In the genomic region with DNA sequence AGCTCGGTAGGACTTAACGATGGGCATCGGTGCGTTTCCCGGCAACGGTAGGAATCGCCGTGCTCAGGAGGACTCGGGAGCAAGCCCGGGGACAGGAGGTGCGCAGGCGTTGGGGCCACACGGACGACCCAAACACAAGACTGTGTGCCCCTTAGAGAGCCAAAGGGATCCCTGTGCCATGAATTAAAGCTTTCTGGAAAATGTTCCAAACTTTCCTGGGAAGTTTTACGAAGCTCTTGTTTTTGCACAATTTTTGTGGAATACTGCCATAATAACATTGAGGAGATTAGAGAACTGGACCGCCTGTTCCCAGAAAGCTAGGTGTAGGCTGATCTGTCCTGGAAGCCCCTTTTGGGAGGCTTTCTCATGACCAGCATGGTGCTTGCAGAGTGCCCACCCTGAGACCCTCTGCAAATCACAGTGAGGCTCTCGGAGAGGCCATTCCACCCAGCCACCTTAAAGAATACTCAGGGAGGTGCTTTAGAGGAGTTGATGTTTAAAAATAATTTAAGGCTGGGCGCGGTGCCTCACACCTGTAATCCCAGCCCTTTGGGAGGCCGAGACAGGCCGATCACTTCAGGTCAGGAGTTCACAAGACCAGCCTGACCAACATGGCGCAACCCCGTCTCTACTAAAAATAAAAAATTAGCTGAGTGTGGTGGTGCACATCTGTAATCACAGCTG, we compare ENCODE assay signal across 8 cellular contexts. TPM values are rescaled to one million over a fixed set of nuclear protein-coding genes. Genes with fewer than 3 reads are reported as not detected.
DNase-seq lines count a peak whose midpoint lies in the region; ATAC-seq, FAIRE-seq and TF ChIP-seq lines count a peak whose summit lies in the region.

No MANE protein-coding gene starts in this region.

- H3K14ac ChIP-seq in IMR-90 (replicated peaks; ENCODE audit: low read depth, low read length) = peak overlapping the region; percentile 82

- H3K27ac ChIP-seq in IMR-90 (ENCODE audit: insufficient read depth, low read length) (peak overlapping the region; percentile 84), kidney (ENCODE audit: low read depth in 2 of 2, low read length in 2 of 2) (peak overlapping the region; percentile 87 to 99), temporal lobe (ENCODE audit: low read depth, low read length) (peak overlapping the region; percentile 89)

- H2BK5ac ChIP-seq in IMR-90 (ENCODE audit: low read depth, low read length, poor library complexity, severe bottlenecking) = peak overlapping the region; percentile 75

- peak overlapping the region; percentile 82 to 92 for H4K8ac ChIP-seq in IMR-90 (ENCODE audit: low read depth in 2 of 2, low read length in 2 of 2)

- TF ChIP-seq RAD21 in IMR-90 (IDR thresholded peaks at IDR 0.05; ENCODE audit: low read length) = no peak

- CTCF ChIA-PET in IMR-90 (lab: Yijun Ruan, JAX) = interaction anchor here (1.0 to 1.5 kb wide), 2 partner anchors 25 to 163 kb away, joined by 3 read pairs; no protein-coding TSS in a partner anchor

- H3K4me3 ChIP-seq in IMR-90 (ENCODE audit: insufficient read depth, low read depth, low read length) = peak overlapping the region; percentile 56
- H3K4me3 ChIP-seq in kidney (ENCODE audit: low read length in 2 of 2) = peak overlapping the region; percentile 72 to 76

- H4K91ac ChIP-seq in IMR-90 (ENCODE audit: insufficient read depth, low read depth, low read length) = peak overlapping the region; percentile 86

- H3K27me3 ChIP-seq in IMR-90 (ENCODE audit: control insufficient read depth, insufficient read depth, low read length) = no peaks in the 10 kb centered on the region

- peak overlapping the region; percentile 28; the same call in 1 of the 2 replicates for H2BK120ac ChIP-seq in IMR-90 (ENCODE audit: low read depth, low read length)

- WGBS in IMR-90 (ENCODE audit: extremely low coverage in 2 of 2, insufficient read length in 1 of 2), 2 experiments = 0% methylated on average over 3 of the region's 23 CpGs; no CpG with 5 or more reads in 1 of the 2 experiments

- dilution Hi-C loops in IMR-90 (cut with HindIII; ENCODE audit: low sequenced_read_pairs, unreplicated experiment) = no loop called here

- H3K9me1 ChIP-seq in IMR-90 (ENCODE audit: insufficient read depth, low read length) = peaks cover 3% of the 10 kb centered on the region

- H3K79me1 ChIP-seq in IMR-90 (ENCODE audit: low read depth in 1 of 2, low read length in 2 of 2) = peaks cover 15 to 27% of the 10 kb centered on the region in 2 experiments; a peak in 2 of 4 replicates

- H3K4me1 ChIP-seq in IMR-90 (ENCODE audit: control insufficient read depth, insufficient read depth, low read length) (peaks cover 2% of the 10 kb centered on the region), kidney (ENCODE audit: control insufficient read depth in 1 of 2, insufficient read depth in 1 of 2, low read depth in 1 of 2, low read length in 2 of 2) (peaks cover 12 to 15% of the 10 kb centered on the region in 2 donors)

- peak overlapping the region; percentile 83 for H3K56ac ChIP-seq in IMR-90 (ENCODE audit: extremely low read depth, insufficient read depth, low read length)

- no peak for FAIRE-seq in kidney (lab: Jason Lieb, UNC)

- H3K36me3 ChIP-seq in IMR-90 (ENCODE audit: control insufficient read depth, insufficient read depth, low read length) (no peaks in the 10 kb centered on the region), kidney (ENCODE audit: control insufficient read depth in 1 of 2, insufficient read depth in 2 of 2, low read length in 2 of 2) (no peaks in the 10 kb centered on the region)

- BruUV-seq in IMR-90 (replicated peaks; lab: Mats Ljungman, UMichigan) = no TSS peak

- H4K5ac ChIP-seq in IMR-90 (ENCODE audit: low read depth, low read length) = peak overlapping the region; percentile 61

- TF ChIP-seq CTCF in IMR-90 (conservative IDR thresholded peaks at IDR 0.05; ENCODE audit: low read depth, low read length) (no peak), kidney (IDR thresholded peaks at IDR 0.05; ENCODE audit: borderline replicate concordance, extremely low read depth, insufficient read depth) (no peak)

- intact Hi-C loops in IMR-90 (cut with micrococcal nuclease) = no loop called here
- intact Hi-C loops in kidney (cut with DNase I) = no loop called here

- H2AK5ac ChIP-seq in IMR-90 (ENCODE audit: low read depth, low read length) = peak overlapping the region; percentile 83

- H2AFZ ChIP-seq in IMR-90 (replicated peaks; ENCODE audit: low read length, poor library complexity) = peak overlapping the region; percentile 95

- H3K4ac ChIP-seq in IMR-90 (ENCODE audit: low read depth, low read length) = peak overlapping the region; percentile 85

- H4K20me1 ChIP-seq in IMR-90 (ENCODE audit: insufficient read depth, low read length) = no peaks in the 10 kb centered on the region

- peak overlapping the region; percentile 90 for H2AK9ac ChIP-seq in IMR-90 (replicated peaks; ENCODE audit: low read depth, low read length, poor library complexity)

- 0 out of 3 replicates have a peak overlapping the region, but pooled peaks have one; percentile 8 for H2BK15ac ChIP-seq in IMR-90 (ENCODE audit: low read depth, low read length)

- H3K9ac ChIP-seq in IMR-90 (ENCODE audit: low read depth, low read length) (peak overlapping the region; percentile 80), kidney (ENCODE audit: low read length in 2 of 2) (peak overlapping the region; percentile 87 to 97)

- POLR2A ChIA-PET in IMR-90 (lab: Charles Lee; ENCODE audit: unreplicated experiment) = interaction anchor here (1.1 to 1.5 kb wide), 2 partner anchors 18 to 26 kb away, joined by 5 read pairs; no protein-coding TSS in a partner anchor

- peak; percentile 9 for DNase-seq in CD1c-positive myeloid dendritic cell (ENCODE audit: extremely low spot score)
- DNase-seq in IMR-90 = no peak
- DNase-seq in amniotic epithelial cell (ENCODE audit: low read depth) = peak; percentile 11
- DNase-seq in kidney = no peak
- no peak for DNase-seq in NCI-H187 (lab: John Stamatoyannopoulos, UW)
- no peak for DNase-seq in activated CD8-positive, alpha-beta memory T cell treated with anti-CD3 and anti-CD28 coated beads, Interleukin-2, amount 50 U/mL, for 48 hours

- in situ Hi-C loops in IMR-90 (cut with MboI; ENCODE audit: low sequenced_read_pairs) = no loop called here

- peak overlapping the region; percentile 78 for H3K23ac ChIP-seq in IMR-90 (ENCODE audit: low read depth, low read length)

- TF ChIP-seq POLR2A in IMR-90 (IDR thresholded peaks at IDR 0.05; ENCODE audit: low read depth, low read length) = no peak

- peak overlapping the region; percentile 31; the same call in 1 of the 2 replicates for H3K18ac ChIP-seq in IMR-90 (ENCODE audit: low read depth, low read length)

- no peak overlapping the region for H2BK20ac ChIP-seq in IMR-90 (ENCODE audit: low read depth, low read length)

- peak overlapping the region; percentile 79 for H3K4me2 ChIP-seq in IMR-90 (ENCODE audit: low read depth, low read length)

- H3K9me3 ChIP-seq in IMR-90 (ENCODE audit: control insufficient read depth, insufficient read depth, low read length) (no peaks in the 10 kb centered on the region), kidney (ENCODE audit: control insufficient read depth in 1 of 2, low read length in 2 of 2) (no peaks in the 10 kb centered on the region)

- ATAC-seq in IMR-90 (ENCODE audit: low read depth) = peak; percentile 27
- no peak for ATAC-seq in GM19455 (IDR thresholded peaks at IDR 0.05; ENCODE audit: unreplicated experiment)

TF ChIP-seq in IMR-90, 13 proteins besides CTCF, POLR2A, EP300 and RAD21:
- TF ChIP-seq BHLHE40 (IDR thresholded peaks at IDR 0.05; ENCODE audit: low read depth, low read length) (no peak), SMC3 (IDR thresholded peaks at IDR 0.05; ENCODE audit: low read depth, low read length) (no peak), MXI1 (IDR thresholded peaks at IDR 0.05; ENCODE audit: borderline replicate concordance, low read depth, low read length) (no peak)

RNA-seq across cellular contexts. Expression of gene KDM8, which starts 1.0 kb away (rescaled TPM):
- 3.2 and 3.6 TPM in 2 replicates for total RNA-seq in IMR-90 (2012; rRNA removed)
- 3.8 and 4.3 TPM in 2 replicates for polyA plus RNA-seq in IMR-90 (2012; rRNA removed)
- 2.5 and 3.1 TPM in 2 replicates for polyA plus RNA-seq in IMR-90 (2012; cell fraction: cytosol; rRNA removed)
- 8.7 and 13.5 TPM in 2 replicates for polyA plus RNA-seq in IMR-90 (2012; cell fraction: nucleus; rRNA removed; ENCODE audit: low replicate concordance)
- 8.5 TPM for total RNA-seq in kidney
- 6.3 TPM for polyA plus RNA-seq in kidney (ENCODE audit: insufficient read depth, low read depth, low replicate concordance)
- total RNA-seq in temporal lobe = 3.0 TPM

Comparison
In these comparisons a context has a peak if more than half of its experiments do, and no peak if none do; other contexts are left out.
1. DNase-seq: peak in CD1c-positive myeloid dendritic cell (single experiment) and amniotic epithelial cell (single experiment); none in IMR-90 (single experiment), kidney (single experiment), NCI-H187 (0 of 2) and activated CD8-positive, alpha-beta memory T cell treated with anti-CD3 and anti-CD28 coated beads, Interleukin-2, amount 50 U/mL, for 48 hours (single experiment).
2. Peak in every context shown above with its lines, with median percentiles within 50 percentile points of each other: H3K27ac ChIP-seq.